ENCODE assay signal across 16 cellular contexts in the genomic region with DNA sequence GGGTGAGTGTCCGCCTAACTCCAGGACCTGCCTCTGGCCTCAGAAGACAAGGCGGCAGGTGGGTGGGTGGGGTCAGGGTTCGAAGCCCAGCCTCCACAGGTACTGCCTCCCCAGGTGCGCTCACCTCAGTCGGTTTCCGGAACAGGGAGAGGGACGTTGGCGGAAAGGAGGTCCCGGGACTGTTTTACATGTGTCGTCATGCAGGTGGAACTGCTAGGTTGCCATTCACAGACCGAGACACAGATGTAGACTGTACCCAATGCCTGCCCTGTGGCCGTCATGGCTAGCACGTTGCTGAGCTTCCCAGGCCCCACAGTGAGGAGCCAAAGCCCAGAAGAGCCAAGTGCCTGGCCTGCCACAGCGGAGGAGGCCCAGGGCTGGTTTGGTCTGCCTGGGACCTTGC.
DNase-seq lines count a peak whose midpoint lies in the region; ATAC-seq and TF ChIP-seq lines count a peak whose summit lies in the region.
"Had no signal": no experiment of that assay in that cellular context is flagged by ENCODE, and none has a peak within 500 bp of the region (broad histone marks: within the 10 kb centered on the region; RNA-seq: fewer than 3 reads in every experiment).

No MANE protein-coding gene starts in this region.

- H4K20me1 ChIP-seq in osteoblast (ENCODE audit: insufficient read depth, low read length) = no peaks in the 10 kb centered on the region

- H3K27ac Mint-ChIP-seq in activated T-cell treated with anti-CD3 and anti-CD28 coated beads, Interleukin-2, amount 50 U/mL, for 24 hours = no peak overlapping the region
- H3K27ac Mint-ChIP-seq in CD14-positive monocyte (no peak overlapping the region), glutamatergic neuron (ENCODE audit: unreplicated experiment) (no peak overlapping the region)

- peak; percentile 0 for DNase-seq in activated T-cell treated with anti-CD3 and anti-CD28 coated beads, Interleukin-2, amount 50 U/mL, for 24 hours
- DNase-seq in activated T-cell treated with anti-CD3 and anti-CD28 coated beads for 4 hours = no peak
- DNase-seq in CD14-positive monocyte (ENCODE audit: low spot score) = peak; percentile 36
- DNase-seq in coronary artery (ENCODE audit: low spot score) = peak; percentile 67
- DNase-seq in osteoblast (ENCODE audit: insufficient read length, low spot score, missing footprints) = peak; percentile 35
- DNase-seq in glutamatergic neuron = no peak
- no peak for DNase-seq in BE2C
- DNase-seq: NCI-H1048, NCI-H2107, NCI-H226, NCI-H526 treated with DMSO at 0.1 percent for 48 hours, PC-3 had no signal

- intact Hi-C loops in CD14-positive monocyte (cut with micrococcal nuclease) = no loop called here

- H3K4me1 ChIP-seq in osteoblast (ENCODE audit: insufficient read depth, low read length) (no peaks in the 10 kb centered on the region), BE2C (no peaks in the 10 kb centered on the region)

- ATAC-seq in HG02970 (IDR thresholded peaks at IDR 0.05; ENCODE audit: low FRiP score, unreplicated experiment) = no peak
- ATAC-seq: GM12878, HCT116, PC-3 had no signal

- H3K79me2 ChIP-seq in osteoblast (ENCODE audit: insufficient read depth, low read length) = no peaks in the 10 kb centered on the region

- TF ChIP-seq CTCF in CD14-positive monocyte (IDR thresholded peaks at IDR 0.05) (no peak), coronary artery (IDR thresholded peaks at IDR 0.05) (no peak), osteoblast (IDR thresholded peaks at IDR 0.05; ENCODE audit: extremely low read depth, low read depth, low read length) (no peak), glutamatergic neuron (IDR thresholded peaks at IDR 0.05; ENCODE audit: partially characterized antibody, unreplicated experiment) (no peak), BE2C (IDR thresholded peaks at IDR 0.05; ENCODE audit: low read depth, low read length) (no peak)

- H3K27me3 ChIP-seq in osteoblast (ENCODE audit: insufficient read depth, low read length) = no peaks in the 10 kb centered on the region
- no peaks in the 10 kb centered on the region for H3K27me3 ChIP-seq in BE2C

- no peak overlapping the region for H2AFZ ChIP-seq in osteoblast (ENCODE audit: low read length)

- no peaks in the 10 kb centered on the region for H3K36me3 ChIP-seq in osteoblast (ENCODE audit: insufficient read depth, low read length)
- no peaks in the 10 kb centered on the region for H3K36me3 ChIP-seq in BE2C

- H3K4me3 ChIP-seq in coronary artery (no peak overlapping the region), osteoblast (ENCODE audit: insufficient read depth, low read length) (no peak overlapping the region), BE2C (ENCODE audit: low read depth, low read length) (no peak overlapping the region)
- H3K4me3 ChIP-seq: GM12878, K562 had no signal

- no peaks in the 10 kb centered on the region for H3K36me3 Mint-ChIP-seq in activated T-cell treated with anti-CD3 and anti-CD28 coated beads, Interleukin-2, amount 50 U/mL, for 24 hours (ENCODE audit: low read depth)
- H3K36me3 Mint-ChIP-seq in CD14-positive monocyte (no peaks in the 10 kb centered on the region), glutamatergic neuron (ENCODE audit: unreplicated experiment) (no peaks in the 10 kb centered on the region)

- H3K4me3 Mint-ChIP-seq in activated T-cell treated with anti-CD3 and anti-CD28 coated beads, Interleukin-2, amount 50 U/mL, for 24 hours = no peak overlapping the region
- no peak overlapping the region for H3K4me3 Mint-ChIP-seq in CD14-positive monocyte
- H3K4me3 Mint-ChIP-seq in glutamatergic neuron (ENCODE audit: unreplicated experiment) = no peak overlapping the region

- H3K9me3 Mint-ChIP-seq in activated T-cell treated with anti-CD3 and anti-CD28 coated beads, Interleukin-2, amount 50 U/mL, for 24 hours = no peaks in the 10 kb centered on the region
- H3K9me3 Mint-ChIP-seq in CD14-positive monocyte (no peaks in the 10 kb centered on the region), glutamatergic neuron (ENCODE audit: unreplicated experiment) (peaks cover 2% of the 10 kb centered on the region)

- H3K9me3 ChIP-seq in osteoblast (ENCODE audit: low read depth, low read length) = no peaks in the 10 kb centered on the region
- H3K9me3 ChIP-seq in BE2C = no peaks in the 10 kb centered on the region

- no peak overlapping the region for H3K27ac ChIP-seq in coronary artery
- H3K27ac ChIP-seq in osteoblast (ENCODE audit: low read depth, low read length) = no peak overlapping the region

- H3K27me3 Mint-ChIP-seq in activated T-cell treated with anti-CD3 and anti-CD28 coated beads, Interleukin-2, amount 50 U/mL, for 24 hours = no peaks in the 10 kb centered on the region
- H3K27me3 Mint-ChIP-seq in CD14-positive monocyte (ENCODE audit: low read depth in 3 of 3) = peaks cover 0 to 3% (median 1%) of the 10 kb centered on the region in 3 donors
- H3K27me3 Mint-ChIP-seq in glutamatergic neuron (ENCODE audit: unreplicated experiment) = peaks cover 2% of the 10 kb centered on the region

- no peaks in the 10 kb centered on the region for H3K4me1 Mint-ChIP-seq in activated T-cell treated with anti-CD3 and anti-CD28 coated beads, Interleukin-2, amount 50 U/mL, for 24 hours (ENCODE audit: low read depth)
- H3K4me1 Mint-ChIP-seq in CD14-positive monocyte (peaks cover 10% of the 10 kb centered on the region), glutamatergic neuron (ENCODE audit: low read depth, unreplicated experiment) (peaks cover 2% of the 10 kb centered on the region)

- no peak overlapping the region for H3K4me2 ChIP-seq in osteoblast (ENCODE audit: insufficient read depth, low read length)

Comparison
In these comparisons a context has a peak if more than half of its experiments do, and no peak if none do; other contexts are left out.
1. DNase-seq: peak in activated T-cell treated with anti-CD3 and anti-CD28 coated beads, Interleukin-2, amount 50 U/mL, for 24 hours (single experiment), CD14-positive monocyte (single experiment), coronary artery (single experiment) and osteoblast (single experiment); none in activated T-cell treated with anti-CD3 and anti-CD28 coated beads for 4 hours (single experiment), glutamatergic neuron (single experiment) and BE2C (single experiment).